1 cellular context compared by ENCODE assay signal in the genomic region with DNA sequence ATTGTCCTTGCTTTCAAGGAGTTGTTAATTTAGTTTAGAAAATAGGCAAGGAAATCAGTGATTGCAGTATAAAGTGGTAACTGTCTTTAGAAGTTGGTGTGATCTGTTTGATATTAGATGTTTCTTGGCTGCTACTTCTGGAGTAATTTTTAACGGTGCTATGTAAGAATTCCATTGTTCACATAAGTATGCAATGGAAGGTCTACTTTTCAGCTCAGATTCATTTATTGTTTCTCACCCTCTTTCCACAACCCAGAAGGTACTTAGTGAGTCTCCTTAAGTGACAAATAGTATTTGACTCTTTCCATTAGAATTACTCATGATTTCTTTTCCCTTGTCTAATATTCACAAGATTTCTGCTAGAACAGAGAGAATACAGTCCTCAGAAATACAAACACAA.
TF ChIP-seq lines count a peak whose summit lies in the region.

No MANE protein-coding gene starts in this region.

TF ChIP-seq in GM23338, 12 proteins besides CTCF, POLR2A, EP300 and RAD21:
- no peak for TF ChIP-seq NANOG (IDR thresholded peaks at IDR 0.05; ENCODE audit: borderline replicate concordance)
- TF ChIP-seq, protein P1, sequence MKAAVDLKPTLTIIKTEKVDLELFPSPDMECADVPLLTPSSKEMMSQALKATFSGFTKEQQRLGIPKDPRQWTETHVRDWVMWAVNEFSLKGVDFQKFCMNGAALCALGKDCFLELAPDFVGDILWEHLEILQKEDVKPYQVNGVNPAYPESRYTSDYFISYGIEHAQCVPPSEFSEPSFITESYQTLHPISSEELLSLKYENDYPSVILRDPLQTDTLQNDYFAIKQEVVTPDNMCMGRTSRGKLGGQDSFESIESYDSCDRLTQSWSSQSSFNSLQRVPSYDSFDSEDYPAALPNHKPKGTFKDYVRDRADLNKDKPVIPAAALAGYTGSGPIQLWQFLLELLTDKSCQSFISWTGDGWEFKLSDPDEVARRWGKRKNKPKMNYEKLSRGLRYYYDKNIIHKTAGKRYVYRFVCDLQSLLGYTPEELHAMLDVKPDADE (IDR thresholded peaks at IDR 0.05): no peak
- TF ChIP-seq ZNF331 (CRISPR knock-in tag; IDR thresholded peaks at IDR 0.05; ENCODE audit: low read depth): no peak
- TF ChIP-seq, protein P2, sequence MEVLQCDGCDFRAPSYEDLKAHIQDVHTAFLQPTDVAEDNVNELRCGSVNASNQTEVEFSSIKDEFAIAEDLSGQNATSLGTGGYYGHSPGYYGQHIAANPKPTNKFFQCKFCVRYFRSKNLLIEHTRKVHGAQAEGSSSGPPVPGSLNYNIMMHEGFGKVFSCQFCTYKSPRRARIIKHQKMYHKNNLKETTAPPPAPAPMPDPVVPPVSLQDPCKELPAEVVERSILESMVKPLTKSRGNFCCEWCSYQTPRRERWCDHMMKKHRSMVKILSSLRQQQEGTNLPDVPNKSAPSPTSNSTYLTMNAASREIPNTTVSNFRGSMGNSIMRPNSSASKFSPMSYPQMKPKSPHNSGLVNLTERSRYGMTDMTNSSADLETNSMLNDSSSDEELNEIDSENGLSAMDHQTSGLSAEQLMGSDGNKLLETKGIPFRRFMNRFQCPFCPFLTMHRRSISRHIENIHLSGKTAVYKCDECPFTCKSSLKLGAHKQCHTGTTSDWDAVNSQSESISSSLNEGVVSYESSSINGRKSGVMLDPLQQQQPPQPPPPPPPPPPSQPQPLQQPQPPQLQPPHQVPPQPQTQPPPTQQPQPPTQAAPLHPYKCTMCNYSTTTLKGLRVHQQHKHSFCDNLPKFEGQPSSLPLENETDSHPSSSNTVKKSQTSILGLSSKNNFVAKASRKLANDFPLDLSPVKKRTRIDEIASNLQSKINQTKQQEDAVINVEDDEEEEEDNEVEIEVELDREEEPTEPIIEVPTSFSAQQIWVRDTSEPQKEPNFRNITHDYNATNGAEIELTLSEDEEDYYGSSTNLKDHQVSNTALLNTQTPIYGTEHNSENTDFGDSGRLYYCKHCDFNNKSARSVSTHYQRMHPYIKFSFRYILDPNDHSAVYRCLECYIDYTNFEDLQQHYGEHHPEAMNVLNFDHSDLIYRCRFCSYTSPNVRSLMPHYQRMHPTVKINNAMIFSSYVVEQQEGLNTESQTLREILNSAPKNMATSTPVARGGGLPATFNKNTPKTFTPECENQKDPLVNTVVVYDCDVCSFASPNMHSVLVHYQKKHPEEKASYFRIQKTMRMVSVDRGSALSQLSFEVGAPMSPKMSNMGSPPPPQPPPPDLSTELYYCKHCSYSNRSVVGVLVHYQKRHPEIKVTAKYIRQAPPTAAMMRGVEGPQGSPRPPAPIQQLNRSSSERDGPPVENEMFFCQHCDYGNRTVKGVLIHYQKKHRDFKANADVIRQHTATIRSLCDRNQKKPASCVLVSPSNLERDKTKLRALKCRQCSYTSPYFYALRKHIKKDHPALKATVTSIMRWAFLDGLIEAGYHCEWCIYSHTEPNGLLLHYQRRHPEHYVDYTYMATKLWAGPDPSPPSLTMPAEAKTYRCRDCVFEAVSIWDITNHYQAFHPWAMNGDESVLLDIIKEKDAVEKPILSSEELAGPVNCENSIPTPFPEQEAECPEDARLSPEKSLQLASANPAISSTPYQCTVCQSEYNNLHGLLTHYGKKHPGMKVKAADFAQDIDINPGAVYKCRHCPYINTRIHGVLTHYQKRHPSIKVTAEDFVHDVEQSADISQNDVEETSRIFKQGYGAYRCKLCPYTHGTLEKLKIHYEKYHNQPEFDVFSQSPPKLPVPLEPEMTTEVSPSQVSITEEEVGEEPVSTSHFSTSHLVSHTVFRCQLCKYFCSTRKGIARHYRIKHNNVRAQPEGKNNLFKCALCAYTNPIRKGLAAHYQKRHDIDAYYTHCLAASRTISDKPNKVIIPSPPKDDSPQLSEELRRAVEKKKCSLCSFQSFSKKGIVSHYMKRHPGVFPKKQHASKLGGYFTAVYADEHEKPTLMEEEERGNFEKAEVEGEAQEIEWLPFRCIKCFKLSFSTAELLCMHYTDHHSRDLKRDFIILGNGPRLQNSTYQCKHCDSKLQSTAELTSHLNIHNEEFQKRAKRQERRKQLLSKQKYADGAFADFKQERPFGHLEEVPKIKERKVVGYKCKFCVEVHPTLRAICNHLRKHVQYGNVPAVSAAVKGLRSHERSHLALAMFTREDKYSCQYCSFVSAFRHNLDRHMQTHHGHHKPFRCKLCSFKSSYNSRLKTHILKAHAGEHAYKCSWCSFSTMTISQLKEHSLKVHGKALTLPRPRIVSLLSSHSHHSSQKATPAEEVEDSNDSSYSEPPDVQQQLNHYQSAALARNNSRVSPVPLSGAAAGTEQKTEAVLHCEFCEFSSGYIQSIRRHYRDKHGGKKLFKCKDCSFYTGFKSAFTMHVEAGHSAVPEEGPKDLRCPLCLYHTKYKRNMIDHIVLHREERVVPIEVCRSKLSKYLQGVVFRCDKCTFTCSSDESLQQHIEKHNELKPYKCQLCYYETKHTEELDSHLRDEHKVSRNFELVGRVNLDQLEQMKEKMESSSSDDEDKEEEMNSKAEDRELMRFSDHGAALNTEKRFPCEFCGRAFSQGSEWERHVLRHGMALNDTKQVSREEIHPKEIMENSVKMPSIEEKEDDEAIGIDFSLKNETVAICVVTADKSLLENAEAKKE (CRISPR knock-in tag; IDR thresholded peaks at IDR 0.05): no peak
- TF ChIP-seq JUNB (IDR thresholded peaks at IDR 0.05; ENCODE audit: unreplicated experiment): no peak
- TF ChIP-seq EZH2 (IDR thresholded peaks at IDR 0.05; ENCODE audit: low read depth, unreplicated experiment): no peak
- TF ChIP-seq POLR2AphosphoS5 (IDR thresholded peaks at IDR 0.05; ENCODE audit: low read depth): no peak
- TF ChIP-seq CREB1 (CRISPR knock-in tag; IDR thresholded peaks at IDR 0.05; ENCODE audit: low read depth): no peak
- no peak for TF ChIP-seq ZNF114 (CRISPR knock-in tag; IDR thresholded peaks at IDR 0.05)
- TF ChIP-seq REST (IDR thresholded peaks at IDR 0.05; ENCODE audit: unreplicated experiment): no peak
- TF ChIP-seq STAT1 (IDR thresholded peaks at IDR 0.05; ENCODE audit: unreplicated experiment): no peak
- TF ChIP-seq EZH2phosphoT487 (IDR thresholded peaks at IDR 0.05; ENCODE audit: unreplicated experiment): no peak
